15 cellular contexts compared by ENCODE assay signal in genomic region chr6:39184906-39185580, GRCh38. TPM values are rescaled to one million over a fixed set of nuclear protein-coding genes. Genes with fewer than 3 reads are reported as not detected.
DNase-seq lines count a peak whose midpoint lies in the region; ATAC-seq and TF ChIP-seq lines count a peak whose summit lies in the region.
"Had no signal": no experiment of that assay in that cellular context is flagged by ENCODE, and none has a peak within 500 bp of the region (broad histone marks: within the 10 kb centered on the region; RNA-seq: fewer than 3 reads in every experiment).

No MANE protein-coding gene starts in this region.

- H3K9ac ChIP-seq in PC-3 (ENCODE audit: low read length), result no peak overlapping the region

- CTCF ChIA-PET in PC-3 (lab: Charles Lee), result no interaction called here

- H3K27ac Mint-ChIP-seq in stimulated activated effector memory CD8-positive, alpha-beta T cell treated with anti-CD3 and anti-CD28 coated beads, Interleukin-12 subunit alpha, Interleukin-12 subunit beta, amount 100 ng/mL, for 72 hours, result peak overlapping the region; percentile 26
- H3K27ac Mint-ChIP-seq: activated B cell treated with CpG ODN at 0.5 μM for 24 hours, brain had no signal

- H3K79me2 ChIP-seq in PC-3 (ENCODE audit: low read length), result no peaks in the 10 kb centered on the region

- H3K36me3 ChIP-seq in PC-3 (ENCODE audit: low read depth, low read length), result no peaks in the 10 kb centered on the region

- in situ Hi-C loops in KBM-7 (cut with MboI; ENCODE audit: low pct_unique_long_range_greater_than_20kb, low sequenced_read_pairs), result no loop called here

- intact Hi-C loops in PC-3 (cut with micrococcal nuclease), result no loop called here

- no peak for TF ChIP-seq CTCF in PC-3 (conservative IDR thresholded peaks at IDR 0.05; ENCODE audit: low read depth, low read length)

- no peaks in the 10 kb centered on the region for H3K9me2 ChIP-seq in PC-3 (replicated peaks; ENCODE audit: low read length)

- DNase-seq in HPDE6-E6E7 (ENCODE audit: extremely low spot score) (peak; percentile 58), PC-3 (peak; percentile 62), glomerular visceral epithelial cell (ENCODE audit: extremely low spot score) (peak; percentile 17), KBM-7 (no peak), T1000 (lab: John Stamatoyannopoulos, UW) (no peak)
- no peak for DNase-seq in stimulated activated effector memory CD8-positive, alpha-beta T cell treated with anti-CD3 and anti-CD28 coated beads, Interleukin-12 subunit alpha, Interleukin-12 subunit beta, amount 100 ng/mL, for 72 hours (ENCODE audit: low spot score in 2 of 2)
- DNase-seq: activated B cell treated with CpG ODN at 0.5 μM for 24 hours, mesendoderm, NCI-H82 had no signal

- no peaks in the 10 kb centered on the region for H3K27me3 ChIP-seq in PC-3 (ENCODE audit: low read length)

- H3K9me3 ChIP-seq in PC-3 (ENCODE audit: low read length), result no peaks in the 10 kb centered on the region

- ATAC-seq in PC-3 (peak; percentile 55), HG02973 (IDR thresholded peaks at IDR 0.05; ENCODE audit: unreplicated experiment) (no peak)
- no peak for ATAC-seq in stimulated activated effector memory CD8-positive, alpha-beta T cell treated with anti-CD3 and anti-CD28 coated beads, Interleukin-12 subunit alpha, Interleukin-12 subunit beta, amount 100 ng/mL, for 72 hours

- H3F3A ChIP-seq in PC-3 (ENCODE audit: low read length, unreplicated experiment), result no peaks in the 10 kb centered on the region

- H3K36me3 Mint-ChIP-seq in stimulated activated effector memory CD8-positive, alpha-beta T cell treated with anti-CD3 and anti-CD28 coated beads, Interleukin-12 subunit alpha, Interleukin-12 subunit beta, amount 100 ng/mL, for 72 hours, result peaks cover 26% of the 10 kb centered on the region
- H3K36me3 Mint-ChIP-seq: brain had no signal

- H3K27ac ChIP-seq in PC-3 (ENCODE audit: low read length), result peak overlapping the region; percentile 40
- H3K27ac ChIP-seq: SK-N-MC had no signal

- POLR2A ChIA-PET in PC-3 (lab: Charles Lee; ENCODE audit: unreplicated experiment), result no interaction called here

- no peak overlapping the region for H3K4me3 ChIP-seq in PC-3 (ENCODE audit: low read length)
- H3K4me3 ChIP-seq: SK-N-MC had no signal

- no peaks in the 10 kb centered on the region for H3K9me3 Mint-ChIP-seq in stimulated activated effector memory CD8-positive, alpha-beta T cell treated with anti-CD3 and anti-CD28 coated beads, Interleukin-12 subunit alpha, Interleukin-12 subunit beta, amount 100 ng/mL, for 72 hours
- H3K9me3 Mint-ChIP-seq: activated B cell treated with CpG ODN at 0.5 μM for 24 hours; activated T-helper 1 cell treated with anti-CD3 and anti-CD28 coated beads, Interleukin-12 subunit alpha, Interleukin-12 subunit beta, Interleukin-2, Interleukin-4 antibody, amounts not matched to agents 30 ng/mL and 10 ng/mL and 1 ng/mL, durations not matched to agents 14 hours and 24 hours and 36 hours had no signal

- H4K20me1 ChIP-seq in PC-3 (ENCODE audit: low read length), result no peaks in the 10 kb centered on the region

- BruUV-seq in PC-3 (replicated peaks; lab: Mats Ljungman, UMichigan), result no TSS peak

- H2AFZ ChIP-seq in PC-3 (ENCODE audit: low read length), result no peak overlapping the region

- peak overlapping the region; percentile 45 for H3K4me2 ChIP-seq in PC-3 (ENCODE audit: low read length)

- H3K4me3 Mint-ChIP-seq in stimulated activated effector memory CD8-positive, alpha-beta T cell treated with anti-CD3 and anti-CD28 coated beads, Interleukin-12 subunit alpha, Interleukin-12 subunit beta, amount 100 ng/mL, for 72 hours, result no peak overlapping the region
- H3K4me3 Mint-ChIP-seq: activated B cell treated with CpG ODN at 0.5 μM for 24 hours; activated T-helper 1 cell treated with anti-CD3 and anti-CD28 coated beads, Interleukin-12 subunit alpha, Interleukin-12 subunit beta, Interleukin-2, Interleukin-4 antibody, amounts not matched to agents 30 ng/mL and 10 ng/mL and 1 ng/mL, durations not matched to agents 14 hours and 24 hours and 36 hours; brain had no signal

- H3K4me1 ChIP-seq in PC-3 (ENCODE audit: insufficient read depth, low read length), result peaks cover 18% of the 10 kb centered on the region

- peaks cover 28% of the 10 kb centered on the region for H3K4me1 Mint-ChIP-seq in stimulated activated effector memory CD8-positive, alpha-beta T cell treated with anti-CD3 and anti-CD28 coated beads, Interleukin-12 subunit alpha, Interleukin-12 subunit beta, amount 100 ng/mL, for 72 hours
- H3K4me1 Mint-ChIP-seq: activated B cell treated with CpG ODN at 0.5 μM for 24 hours, brain had no signal

RNA-seq across cellular contexts. Expression of gene KCNK5, which starts 44.2 kb away (rescaled TPM):
- total RNA-seq in PC-3 (2014; rRNA removed), result 3.2 and 3.5 TPM in 2 replicates
- total RNA-seq: activated B cell treated with CpG ODN at 0.5 μM for 24 hours, HT1080, pulmonary artery endothelial cell had no signal

Comparison
In these comparisons a context has a peak if more than half of its experiments do, and no peak if none do; other contexts are left out.
1. DNase-seq: peak in HPDE6-E6E7 (single experiment), PC-3 (single experiment) and glomerular visceral epithelial cell (single experiment); none in stimulated activated effector memory CD8-positive, alpha-beta T cell treated with anti-CD3 and anti-CD28 coated beads, Interleukin-12 subunit alpha, Interleukin-12 subunit beta, amount 100 ng/mL, for 72 hours (0 of 2), KBM-7 (single experiment) and T1000 (single experiment).